ENCODE assay signal across 17 cellular contexts in the genomic region with DNA sequence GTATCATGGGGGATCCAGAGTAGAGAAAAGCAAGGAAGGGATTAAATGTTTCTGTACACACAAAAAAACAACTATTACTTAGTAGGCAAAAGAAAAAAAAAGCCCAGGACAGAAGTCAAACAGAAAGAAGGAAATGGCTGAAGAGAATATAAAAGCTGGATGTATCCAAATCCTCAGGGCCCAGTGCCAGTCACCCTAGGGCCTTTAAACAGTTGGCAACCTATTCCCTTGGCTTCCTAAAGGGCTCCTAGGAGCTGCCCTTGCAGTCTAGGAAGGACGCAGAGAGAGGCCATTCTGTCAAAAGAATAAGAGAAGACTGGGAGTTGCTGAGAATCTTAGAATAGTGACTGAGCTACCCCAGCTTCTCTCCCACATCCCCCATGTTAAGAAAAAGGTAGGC. TPM values are rescaled to one million over a fixed set of nuclear protein-coding genes. Genes with fewer than 3 reads are reported as not detected.
DNase-seq lines count a peak whose midpoint lies in the region; ATAC-seq and TF ChIP-seq lines count a peak whose summit lies in the region.
"Had no signal": no experiment of that assay in that cellular context is flagged by ENCODE, and none has a peak within 500 bp of the region (broad histone marks: within the 10 kb centered on the region; RNA-seq: fewer than 3 reads in every experiment).

No MANE protein-coding gene starts in this region.

- H3K27ac Mint-ChIP-seq in T-helper 1 cell treated with Interleukin-12 subunit alpha and Interleukin-12 subunit beta and Interleukin-4 antibody, amounts not matched to agents 30 μg/mL and 1 μg/mL, for 36 hours: peak overlapping the region; percentile 64
- peak overlapping the region; percentile 87 for H3K27ac Mint-ChIP-seq in T-helper 17 cell
- H3K27ac Mint-ChIP-seq: T-helper 2 cell treated with Interferon-gamma antibody and Interleukin-4, amounts not matched to agents 5 μg/mL and 100 μg/mL, for 36 hours had no signal

- H3K27ac ChIP-seq in fibroblast of lung (ENCODE audit: insufficient read depth, low read length): peak overlapping the region; percentile 74

- DNase-seq in T-helper 1 cell (no peak), T-helper 17 cell (no peak), fibroblast of lung (ENCODE audit: low read depth in 2 of 2) (no peak), nucleus accumbens (lab: John Stamatoyannopoulos, UW) (no peak), mesenteric fat pad (ENCODE audit: low spot score) (no peak)
- DNase-seq: 8988T; activated CD4-positive, alpha-beta T cell treated with anti-CD3 and anti-CD28 coated beads for 1 hour; H7; left ventricle myocardium superior; MV-4-11; NCI-H2171 had no signal

- no peak for TF ChIP-seq CTCF in fibroblast of lung (conservative IDR thresholded peaks at IDR 0.05 in 1 of 2, IDR thresholded peaks at IDR 0.05 in 1 of 2; ENCODE audit: low read depth in 1 of 2, low read length in 2 of 2)

- H4K20me1 ChIP-seq in fibroblast of lung (ENCODE audit: control insufficient read depth, extremely low read depth, insufficient read depth, low read length): no peaks in the 10 kb centered on the region

- H3K4me3 ChIP-seq in fibroblast of lung (replicated peaks in 1 of 4; ENCODE audit: control extremely low read depth in 1 of 4, insufficient read depth in 1 of 4, low read depth in 3 of 4, low read length in 4 of 4): no peak overlapping the region
- no peak overlapping the region for H3K4me3 ChIP-seq in skeletal muscle satellite cell (ENCODE audit: low read length)

- peaks cover 35% of the 10 kb centered on the region for H3K4me1 Mint-ChIP-seq in T-helper 1 cell treated with Interleukin-12 subunit alpha and Interleukin-12 subunit beta and Interleukin-4 antibody, amounts not matched to agents 30 μg/mL and 1 μg/mL, for 36 hours (ENCODE audit: low read depth)
- peaks cover 49% of the 10 kb centered on the region for H3K4me1 Mint-ChIP-seq in T-helper 17 cell

- peaks cover 9% of the 10 kb centered on the region for H3K36me3 ChIP-seq in fibroblast of lung (ENCODE audit: control insufficient read depth, insufficient read depth, low read length)
- H3K36me3 ChIP-seq in skeletal muscle satellite cell (ENCODE audit: insufficient read depth, low read length): peaks cover 43% of the 10 kb centered on the region

- H3K79me2 ChIP-seq in fibroblast of lung (ENCODE audit: control insufficient read depth, insufficient read depth, low read length): peaks cover 6% of the 10 kb centered on the region

- no peak overlapping the region for H3K4me3 Mint-ChIP-seq in T-helper 1 cell treated with Interleukin-12 subunit alpha and Interleukin-12 subunit beta and Interleukin-4 antibody, amounts not matched to agents 30 μg/mL and 1 μg/mL, for 36 hours
- no peak overlapping the region for H3K4me3 Mint-ChIP-seq in T-helper 17 cell
- H3K4me3 Mint-ChIP-seq: CD14-positive monocyte; T-helper 2 cell treated with Interferon-gamma antibody and Interleukin-4, amounts not matched to agents 5 μg/mL and 100 μg/mL, for 36 hours had no signal

- H3K4me2 ChIP-seq in fibroblast of lung (ENCODE audit: extremely low read depth, insufficient read depth, low read length) (no peak overlapping the region), skeletal muscle satellite cell (ENCODE audit: low read length) (peak overlapping the region; percentile 16)

- peaks cover 41% of the 10 kb centered on the region for H3K36me3 Mint-ChIP-seq in T-helper 1 cell treated with Interleukin-12 subunit alpha and Interleukin-12 subunit beta and Interleukin-4 antibody, amounts not matched to agents 30 μg/mL and 1 μg/mL, for 36 hours (ENCODE audit: low read depth)
- peaks cover 12% of the 10 kb centered on the region for H3K36me3 Mint-ChIP-seq in T-helper 17 cell (ENCODE audit: low read depth)

- no peak overlapping the region for H2AFZ ChIP-seq in fibroblast of lung (ENCODE audit: low read length)

- no peaks in the 10 kb centered on the region for H3K9me3 Mint-ChIP-seq in T-helper 1 cell treated with Interleukin-12 subunit alpha and Interleukin-12 subunit beta and Interleukin-4 antibody, amounts not matched to agents 30 μg/mL and 1 μg/mL, for 36 hours
- H3K9me3 Mint-ChIP-seq: CD14-positive monocyte; T-helper 2 cell treated with Interferon-gamma antibody and Interleukin-4, amounts not matched to agents 5 μg/mL and 100 μg/mL, for 36 hours had no signal

- H3K9me3 ChIP-seq in T-helper 17 cell (ENCODE audit: control insufficient read depth, low read length, poor library complexity, severe bottlenecking) (no peaks in the 10 kb centered on the region), fibroblast of lung (ENCODE audit: control insufficient read depth, insufficient read depth, low read depth, low read length) (no peaks in the 10 kb centered on the region), skeletal muscle satellite cell (replicated peaks; ENCODE audit: low read length) (no peaks in the 10 kb centered on the region)

- ATAC-seq in T-helper 17 cell (no peak), HG03460 (IDR thresholded peaks at IDR 0.05; ENCODE audit: unreplicated experiment) (no peak)
- ATAC-seq: HepG2 had no signal

- H3K4me1 ChIP-seq in fibroblast of lung (ENCODE audit: control insufficient read depth, extremely low read depth, insufficient read depth, low read length) (peaks cover 16% of the 10 kb centered on the region), skeletal muscle satellite cell (ENCODE audit: control insufficient read depth, insufficient read depth, low read length) (peaks cover 25% of the 10 kb centered on the region)

- H3K27me3 Mint-ChIP-seq in T-helper 1 cell treated with Interleukin-12 subunit alpha and Interleukin-12 subunit beta and Interleukin-4 antibody, amounts not matched to agents 30 μg/mL and 1 μg/mL, for 36 hours (ENCODE audit: low read depth): no peaks in the 10 kb centered on the region
- no peaks in the 10 kb centered on the region for H3K27me3 Mint-ChIP-seq in T-helper 17 cell

- H3K27me3 ChIP-seq in fibroblast of lung (ENCODE audit: control insufficient read depth, insufficient read depth, low read length) (no peaks in the 10 kb centered on the region), skeletal muscle satellite cell (ENCODE audit: control insufficient read depth, insufficient read depth, low read length) (no peaks in the 10 kb centered on the region)

- peak overlapping the region; percentile 26 for H3K9ac ChIP-seq in fibroblast of lung (ENCODE audit: insufficient read depth, low read length)
- peak overlapping the region; percentile 61 for H3K9ac ChIP-seq in skeletal muscle satellite cell (ENCODE audit: low read depth, low read length)

RNA-seq across cellular contexts. Expression of gene B4GALT3, which starts 5.0 kb away (rescaled TPM):
- total RNA-seq in T-helper 17 cell (10 to 100 TPM; 43.7 to 49.2 TPM), fibroblast of lung (13.4 and 18.7 TPM in 2 replicates), mesenteric fat pad (32.1 TPM)
- polyA plus RNA-seq in fibroblast of lung: 17.8 and 19.2 TPM in 2 replicates
- polyA plus RNA-seq in fibroblast of lung (2012): 18.9 and 19.1 TPM in 2 replicates
- 28.8 and 39.9 TPM in 2 replicates for polyA minus RNA-seq in fibroblast of lung (ENCODE audit: low replicate concordance)
- total RNA-seq in skeletal muscle satellite cell (2012; rRNA removed): 15.3 and 23.1 TPM in 2 replicates

RNA-seq across cellular contexts. Expression of gene PPOX, which starts 6.1 kb away (rescaled TPM):
- 10 to 100 TPM; 40.4 to 43.7 TPM for total RNA-seq in T-helper 17 cell
- total RNA-seq in fibroblast of lung: 9.2 and 12.2 TPM in 2 replicates
- 5.6 and 6.0 TPM in 2 replicates for polyA plus RNA-seq in fibroblast of lung
- polyA plus RNA-seq in fibroblast of lung (2012): 8.1 and 9.4 TPM in 2 replicates
- 7.0 and 17.6 TPM in 2 replicates for polyA minus RNA-seq in fibroblast of lung (ENCODE audit: low replicate concordance)
- total RNA-seq in skeletal muscle satellite cell (2012; rRNA removed): 9.0 and 9.4 TPM in 2 replicates
- total RNA-seq in mesenteric fat pad: 19.4 TPM

RNA-seq across cellular contexts. Expression of gene USP21, which starts 13.0 kb away (rescaled TPM):
- total RNA-seq in T-helper 17 cell: 10 to 100 TPM; 35.9 to 37.0 TPM
- total RNA-seq in fibroblast of lung: 7.7 and 10.2 TPM in 2 replicates
- polyA plus RNA-seq in fibroblast of lung: 11.7 and 13.6 TPM in 2 replicates
- polyA plus RNA-seq in fibroblast of lung (2012): 8.7 and 13.1 TPM in 2 replicates
- polyA minus RNA-seq in fibroblast of lung (ENCODE audit: low replicate concordance): 16.7 and 25.4 TPM in 2 replicates
- 6.8 and 7.9 TPM in 2 replicates for total RNA-seq in skeletal muscle satellite cell (2012; rRNA removed)
- 16.5 TPM for total RNA-seq in mesenteric fat pad

RNA-seq across cellular contexts. Expression of gene UFC1, which starts 18.6 kb away (rescaled TPM):
- total RNA-seq in T-helper 17 cell: 100 to 1,000 TPM; 152 to 154 TPM
- total RNA-seq in fibroblast of lung: 87.0 and 95.8 TPM in 2 replicates
- polyA plus RNA-seq in fibroblast of lung: 154 and 168 TPM in 2 replicates
- polyA plus RNA-seq in fibroblast of lung (2012): 112 and 116 TPM in 2 replicates
- polyA minus RNA-seq in fibroblast of lung (ENCODE audit: low replicate concordance): 8.2 and 13.4 TPM in 2 replicates
- total RNA-seq in skeletal muscle satellite cell (2012; rRNA removed): 60.3 and 81.7 TPM in 2 replicates
- 75.5 TPM for total RNA-seq in mesenteric fat pad

RNA-seq across cellular contexts. Expression of gene ADAMTS4, which starts 26.5 kb away (rescaled TPM):
- total RNA-seq in T-helper 17 cell (under 1 TPM; 0.31 to 0.77 TPM), fibroblast of lung (0.51 and 1.3 TPM in 2 replicates), mesenteric fat pad (438 TPM)
- 0.75 and 1.0 TPM in 2 replicates for polyA plus RNA-seq in fibroblast of lung
- polyA plus RNA-seq in fibroblast of lung (2012): 1.3 and 1.9 TPM in 2 replicates
- polyA minus RNA-seq in fibroblast of lung (ENCODE audit: low replicate concordance): 6.6 and 14.3 TPM in 2 replicates
- total RNA-seq in skeletal muscle satellite cell (2012; rRNA removed): 2.8 and 14.2 TPM in 2 replicates
